26 cellular contexts compared by ENCODE assay signal in the genomic region with DNA sequence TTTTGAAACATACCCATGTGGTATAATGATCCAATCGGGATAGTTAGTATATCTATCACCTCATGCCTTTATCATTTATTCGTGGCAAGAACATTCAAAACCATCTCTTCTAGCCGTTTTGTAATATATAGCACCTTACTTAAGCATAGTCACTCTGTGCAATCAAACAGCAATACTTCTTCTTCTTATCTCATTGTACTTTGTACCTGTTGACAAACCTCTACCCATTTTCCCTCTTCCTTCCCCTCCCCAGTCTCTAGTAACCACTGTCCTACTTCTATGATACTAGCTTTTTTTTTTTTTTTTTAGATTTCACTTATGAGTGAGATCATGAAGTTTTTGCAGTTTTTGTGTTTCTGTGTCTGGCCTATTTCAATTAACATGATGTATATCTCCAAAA.
"Had no signal": no experiment of that assay in that cellular context is flagged by ENCODE, and none has a peak within 500 bp of the region (broad histone marks: within the 10 kb centered on the region; RNA-seq: fewer than 3 reads in every experiment).

No MANE protein-coding gene starts in this region.

- H3K4me3 Mint-ChIP-seq: dendritic cell treated with granulocyte-macrophage colony-stimulating factor and Interleukin-4, amounts not matched to agents 40 ng/mL and 50 ng/mL, for 4 days; effector memory CD8-positive, alpha-beta T cell; endodermal cell; immature natural killer cell; mesothelial cell of epicardium had no signal

- H3K4me1 ChIP-seq: colonic mucosa, esophagus squamous epithelium, gastrocnemius medialis, heart right ventricle, left lung, lower lobe of right lung had no signal

- H3K27ac ChIP-seq: colonic mucosa, epithelial cell of prostate, esophagus squamous epithelium, gastrocnemius medialis, heart right ventricle, left lung, lower lobe of right lung had no signal

- H3K36me3 ChIP-seq: colonic mucosa, esophagus squamous epithelium, gastrocnemius medialis, heart right ventricle, left lung, lower lobe of right lung had no signal

- H3K4me3 ChIP-seq: colonic mucosa, esophagus squamous epithelium, gastrocnemius medialis, heart right ventricle, left lung, lower lobe of right lung had no signal

- H3K27ac Mint-ChIP-seq: dendritic cell treated with granulocyte-macrophage colony-stimulating factor and Interleukin-4, amounts not matched to agents 40 ng/mL and 50 ng/mL, for 4 days; effector memory CD8-positive, alpha-beta T cell; endodermal cell; immature natural killer cell; mesothelial cell of epicardium had no signal

- H3K4me1 Mint-ChIP-seq: immature natural killer cell had no signal

- H3K9me3 Mint-ChIP-seq: endodermal cell, mesothelial cell of epicardium had no signal

- ATAC-seq: effector memory CD8-positive, alpha-beta T cell; esophagus mucosa; gastrocnemius medialis; heart right ventricle; left lung; left ventricle myocardium superior; lower lobe of right lung had no signal

- H3K27me3 Mint-ChIP-seq: dendritic cell treated with granulocyte-macrophage colony-stimulating factor and Interleukin-4, amounts not matched to agents 40 ng/mL and 50 ng/mL, for 4 days; effector memory CD8-positive, alpha-beta T cell had no signal

- H3K27me3 ChIP-seq: colonic mucosa, esophagus squamous epithelium, gastrocnemius medialis, heart right ventricle, left lung had no signal

- DNase-seq: colonic mucosa; cortex of kidney; effector CD8-positive, alpha-beta T cell; effector memory CD8-positive, alpha-beta T cell; endodermal cell; erythroblast; esophagus squamous epithelium; foreskin fibroblast; foreskin melanocyte; gastrocnemius medialis; glutamatergic neuron; head of caudate nucleus; heart right ventricle; hypothalamus; immature natural killer cell; islet precursor cell; kidney; kidney glomerular epithelial cell; left lung; left ventricle myocardium superior; lower lobe of right lung; mesenchymal stem cell had no signal

- H3K9me3 ChIP-seq: colonic mucosa, esophagus squamous epithelium, gastrocnemius medialis, heart right ventricle, left lung, lower lobe of right lung had no signal

- H3K36me3 Mint-ChIP-seq: mesothelial cell of epicardium had no signal
